14 cellular contexts compared by ENCODE assay signal in the genomic region with DNA sequence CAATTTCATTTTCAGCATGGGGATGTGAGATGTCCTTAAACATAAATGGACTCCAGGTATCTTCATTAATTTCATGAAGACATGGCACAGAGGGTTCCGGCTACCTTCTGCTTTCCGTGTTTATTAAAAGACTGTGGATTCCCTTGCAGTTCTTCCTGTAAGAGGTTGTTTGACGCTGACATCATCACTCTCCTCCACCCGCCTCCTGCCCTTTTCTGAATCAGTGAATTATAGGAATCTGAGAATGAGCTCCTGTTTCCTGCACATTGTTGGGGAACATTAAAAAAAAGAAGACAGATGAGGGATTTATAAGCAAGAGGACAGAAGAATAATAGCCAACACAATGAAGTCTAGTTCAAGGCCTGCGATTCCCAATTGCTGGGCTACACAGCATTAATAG.
DNase-seq lines count a peak whose midpoint lies in the region; ATAC-seq and TF ChIP-seq lines count a peak whose summit lies in the region.
"Had no signal": no experiment of that assay in that cellular context is flagged by ENCODE, and none has a peak within 500 bp of the region (broad histone marks: within the 10 kb centered on the region; RNA-seq: fewer than 3 reads in every experiment).

No MANE protein-coding gene starts in this region.

- no peak overlapping the region for H2AFZ ChIP-seq in OCI-LY7 (ENCODE audit: low read length)

- no peak overlapping the region for H3K4me2 ChIP-seq in OCI-LY7 (ENCODE audit: low read length)

- TF ChIP-seq CTCF in nephron (IDR thresholded peaks at IDR 0.05; ENCODE audit: unreplicated experiment in 3 of 3) (no peak), suprapubic skin (IDR thresholded peaks at IDR 0.05) (no peak), OCI-LY7 (conservative IDR thresholded peaks at IDR 0.05; ENCODE audit: low read length) (no peak)

- H3K27ac ChIP-seq in suprapubic skin: no peak overlapping the region
- H3K27ac ChIP-seq in effector memory CD4-positive, alpha-beta T cell (ENCODE audit: insufficient read depth, low read length, poor library complexity, severe bottlenecking): no peak overlapping the region
- no peak overlapping the region for H3K27ac ChIP-seq in OCI-LY7 (ENCODE audit: low read depth, low read length, poor library complexity, severe bottlenecking)

- H3K4me1 Mint-ChIP-seq in nephron: peaks cover 39% of the 10 kb centered on the region

- DNase-seq in ACHN: peak; percentile 83
- peak; percentile 60 for DNase-seq in NCI-H226
- no peak for DNase-seq in suprapubic skin (ENCODE audit: low spot score in 2 of 2)
- no peak for DNase-seq in effector memory CD4-positive, alpha-beta T cell
- no peak for DNase-seq in OCI-LY7 (ENCODE audit: low spot score)
- DNase-seq: activated CD4-positive, CD25-positive, alpha-beta regulatory T cell; activated T-cell treated with anti-CD3 and anti-CD28 coated beads, Interleukin-2, amount 50 U/mL, for 72 hours; DND-41; NCI-H446 treated with DMSO at 0.1 percent for 48 hours; retina had no signal

- TF ChIP-seq POLR2A in suprapubic skin (IDR thresholded peaks at IDR 0.05): no peak

- peaks cover 25% of the 10 kb centered on the region for H3K4me1 ChIP-seq in suprapubic skin
- no peaks in the 10 kb centered on the region for H3K4me1 ChIP-seq in effector memory CD4-positive, alpha-beta T cell (ENCODE audit: control insufficient read depth, insufficient read depth, low read length, poor library complexity, severe bottlenecking)
- H3K4me1 ChIP-seq in OCI-LY7 (ENCODE audit: insufficient read depth, low read length, poor library complexity, severe bottlenecking): peaks cover 11% of the 10 kb centered on the region

- no peaks in the 10 kb centered on the region for H3K79me2 ChIP-seq in OCI-LY7 (ENCODE audit: insufficient read depth, low read depth, low read length)

- peak; percentile 22 for ATAC-seq in esophagus mucosa
- ATAC-seq in HG02840 (IDR thresholded peaks at IDR 0.05; ENCODE audit: low FRiP score, unreplicated experiment): no peak
- ATAC-seq: activated T-cell treated with anti-CD3 and anti-CD28 coated beads, Interleukin-2, amount 50 U/mL, for 72 hours; left lobe of liver had no signal

- in situ Hi-C loops in ACHN (cut with HindIII; ENCODE audit: low pct_ligation_motif_present, low pct_unique_long_range_greater_than_20kb, low sequenced_read_pairs): no loop called here

- CTCF ChIA-PET in OCI-LY7 (lab: Charles Lee; ENCODE audit: unreplicated experiment): interaction anchor here (0.6 kb wide), 1 partner anchor 561 kb away, joined by 3 read pairs; no protein-coding TSS in a partner anchor

- H3K4me3 Mint-ChIP-seq in nephron: no peak overlapping the region
- H3K4me3 Mint-ChIP-seq: activated T-cell treated with anti-CD3 and anti-CD28 coated beads, Interleukin-2, amount 50 U/mL, for 72 hours had no signal

- H3K27me3 Mint-ChIP-seq in nephron (ENCODE audit: low read depth): no peaks in the 10 kb centered on the region

- H3K36me3 ChIP-seq in suprapubic skin: no peaks in the 10 kb centered on the region
- H3K36me3 ChIP-seq in effector memory CD4-positive, alpha-beta T cell (ENCODE audit: control insufficient read depth, insufficient read depth, low read length): no peaks in the 10 kb centered on the region
- no peaks in the 10 kb centered on the region for H3K36me3 ChIP-seq in OCI-LY7 (ENCODE audit: insufficient read depth, low read length)

- peak overlapping the region; percentile 49 to 79 (median 59) for H3K27ac Mint-ChIP-seq in nephron
- H3K27ac Mint-ChIP-seq: activated T-cell treated with anti-CD3 and anti-CD28 coated beads, Interleukin-2, amount 50 U/mL, for 72 hours had no signal

- no peaks in the 10 kb centered on the region for H3K36me3 Mint-ChIP-seq in nephron (ENCODE audit: low read depth)

- no peaks in the 10 kb centered on the region for H3K27me3 ChIP-seq in suprapubic skin
- no peaks in the 10 kb centered on the region for H3K27me3 ChIP-seq in effector memory CD4-positive, alpha-beta T cell (replicated peaks; ENCODE audit: control insufficient read depth, insufficient read depth, low read length, poor library complexity, severe bottlenecking)

- 82% methylated on average over 5 of the region's 5 CpGs for WGBS in suprapubic skin

- no peaks in the 10 kb centered on the region for H3K9me3 Mint-ChIP-seq in nephron
- H3K9me3 Mint-ChIP-seq: activated T-cell treated with anti-CD3 and anti-CD28 coated beads, Interleukin-2, amount 50 U/mL, for 72 hours had no signal

- no peaks in the 10 kb centered on the region for H3K9me3 ChIP-seq in suprapubic skin
- H3K9me3 ChIP-seq in effector memory CD4-positive, alpha-beta T cell (ENCODE audit: control insufficient read depth, low read length): no peaks in the 10 kb centered on the region
- H3K9me3 ChIP-seq in OCI-LY7 (ENCODE audit: low read length): no peaks in the 10 kb centered on the region

- no peaks in the 10 kb centered on the region for H3K9me2 ChIP-seq in OCI-LY7 (ENCODE audit: insufficient read depth, low read length)

- POLR2A ChIA-PET in OCI-LY7 (lab: Charles Lee): no interaction called here

- intact Hi-C loops in OCI-LY7 (cut with micrococcal nuclease; ENCODE audit: unreplicated experiment): no loop called here

- no peak for TF ChIP-seq EP300 in suprapubic skin (IDR thresholded peaks at IDR 0.05)

- H4K20me1 ChIP-seq in OCI-LY7 (ENCODE audit: insufficient read depth, low read length): no peaks in the 10 kb centered on the region

- H3K4me3 ChIP-seq in suprapubic skin (no peak overlapping the region), OCI-LY7 (ENCODE audit: low read depth, low read length, poor library complexity, severe bottlenecking) (no peak overlapping the region)
- H3K4me3 ChIP-seq in effector memory CD4-positive, alpha-beta T cell (ENCODE audit: insufficient read depth, low read depth, low read length, poor library complexity, severe bottlenecking): no peak overlapping the region

- no TSS peak for BruUV-seq in OCI-LY7 (replicated peaks; lab: Mats Ljungman, UMichigan)

Comparison
In these comparisons a context has a peak if more than half of its experiments do, and no peak if none do; other contexts are left out.
1. DNase-seq: peak in ACHN (single experiment) and NCI-H226 (single experiment); none in suprapubic skin (0 of 2), effector memory CD4-positive, alpha-beta T cell (0 of 3) and OCI-LY7 (single experiment).